Comparison of ENCODE assay signal across 1 cellular context in genomic region chr3:152496716-152497115, GRCh38.
TF ChIP-seq lines count a peak whose summit lies in the region.

No MANE protein-coding gene starts in this region.

TF ChIP-seq in GM23338, 12 proteins besides CTCF, POLR2A, EP300 and RAD21 (continued from another document):
- TF ChIP-seq ZNF462 (CRISPR knock-in tag; IDR thresholded peaks at IDR 0.05) (no peak), POLR2AphosphoS5 (IDR thresholded peaks at IDR 0.05; ENCODE audit: low read depth) (no peak), CREB1 (CRISPR knock-in tag; IDR thresholded peaks at IDR 0.05; ENCODE audit: low read depth) (no peak), EZH2 (IDR thresholded peaks at IDR 0.05; ENCODE audit: low read depth, unreplicated experiment) (no peak), ZNF331 (CRISPR knock-in tag; IDR thresholded peaks at IDR 0.05; ENCODE audit: low read depth) (no peak), EZH2phosphoT487 (IDR thresholded peaks at IDR 0.05; ENCODE audit: unreplicated experiment) (no peak), ZNF114 (CRISPR knock-in tag; IDR thresholded peaks at IDR 0.05) (no peak), STAT1 (IDR thresholded peaks at IDR 0.05; ENCODE audit: unreplicated experiment) (no peak), NANOG (IDR thresholded peaks at IDR 0.05; ENCODE audit: borderline replicate concordance) (no peak), JUNB (IDR thresholded peaks at IDR 0.05; ENCODE audit: unreplicated experiment) (no peak)
- TF ChIP-seq, protein P1, sequence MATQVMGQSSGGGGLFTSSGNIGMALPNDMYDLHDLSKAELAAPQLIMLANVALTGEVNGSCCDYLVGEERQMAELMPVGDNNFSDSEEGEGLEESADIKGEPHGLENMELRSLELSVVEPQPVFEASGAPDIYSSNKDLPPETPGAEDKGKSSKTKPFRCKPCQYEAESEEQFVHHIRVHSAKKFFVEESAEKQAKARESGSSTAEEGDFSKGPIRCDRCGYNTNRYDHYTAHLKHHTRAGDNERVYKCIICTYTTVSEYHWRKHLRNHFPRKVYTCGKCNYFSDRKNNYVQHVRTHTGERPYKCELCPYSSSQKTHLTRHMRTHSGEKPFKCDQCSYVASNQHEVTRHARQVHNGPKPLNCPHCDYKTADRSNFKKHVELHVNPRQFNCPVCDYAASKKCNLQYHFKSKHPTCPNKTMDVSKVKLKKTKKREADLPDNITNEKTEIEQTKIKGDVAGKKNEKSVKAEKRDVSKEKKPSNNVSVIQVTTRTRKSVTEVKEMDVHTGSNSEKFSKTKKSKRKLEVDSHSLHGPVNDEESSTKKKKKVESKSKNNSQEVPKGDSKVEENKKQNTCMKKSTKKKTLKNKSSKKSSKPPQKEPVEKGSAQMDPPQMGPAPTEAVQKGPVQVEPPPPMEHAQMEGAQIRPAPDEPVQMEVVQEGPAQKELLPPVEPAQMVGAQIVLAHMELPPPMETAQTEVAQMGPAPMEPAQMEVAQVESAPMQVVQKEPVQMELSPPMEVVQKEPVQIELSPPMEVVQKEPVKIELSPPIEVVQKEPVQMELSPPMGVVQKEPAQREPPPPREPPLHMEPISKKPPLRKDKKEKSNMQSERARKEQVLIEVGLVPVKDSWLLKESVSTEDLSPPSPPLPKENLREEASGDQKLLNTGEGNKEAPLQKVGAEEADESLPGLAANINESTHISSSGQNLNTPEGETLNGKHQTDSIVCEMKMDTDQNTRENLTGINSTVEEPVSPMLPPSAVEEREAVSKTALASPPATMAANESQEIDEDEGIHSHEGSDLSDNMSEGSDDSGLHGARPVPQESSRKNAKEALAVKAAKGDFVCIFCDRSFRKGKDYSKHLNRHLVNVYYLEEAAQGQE (IDR thresholded peaks at IDR 0.05; ENCODE audit: unreplicated experiment), result no peak
TF ChIP-seq in GM23338: peak in this region for 0.
